2 cellular contexts compared by ENCODE assay signal in the genomic region with DNA sequence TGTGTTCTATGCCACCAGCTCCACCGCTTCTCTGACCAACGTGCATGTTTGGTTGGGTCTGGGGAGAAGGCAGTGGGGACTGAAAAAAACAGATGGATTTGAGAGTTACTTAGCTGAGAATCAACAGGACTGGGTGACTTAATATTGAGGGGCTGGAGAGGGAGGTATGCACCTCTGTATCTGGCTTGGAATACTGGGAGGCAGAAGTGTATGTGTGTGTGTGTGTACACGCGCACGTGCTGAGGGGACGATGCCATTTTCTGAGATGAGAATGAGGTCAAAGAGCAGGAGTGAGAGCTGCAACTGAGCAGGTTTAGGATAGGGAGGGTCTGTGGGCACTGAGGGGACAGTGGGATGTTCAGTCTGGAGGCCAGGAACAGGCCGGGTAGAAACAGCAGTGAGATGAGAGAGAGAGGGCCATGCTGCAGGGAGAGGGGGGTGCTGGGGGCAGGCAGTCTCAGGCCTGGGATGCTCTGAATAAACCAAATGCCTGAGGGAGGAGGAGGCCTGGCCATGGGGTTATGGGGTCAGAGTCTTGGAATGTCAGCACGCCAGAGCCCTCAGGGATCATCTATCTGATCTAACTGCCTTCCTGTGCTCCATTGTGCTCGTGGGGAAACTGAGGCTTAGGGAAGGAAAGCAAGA.
TF ChIP-seq lines count a peak whose summit lies in the region.

No MANE protein-coding gene starts in this region.

TF ChIP-seq in HCT116, 20 proteins besides CTCF, POLR2A, EP300 and RAD21:
- TF ChIP-seq EGR1 (IDR thresholded peaks at IDR 0.05; ENCODE audit: low read depth) (no peak), JUND (IDR thresholded peaks at IDR 0.05) (no peak), CBX3 (IDR thresholded peaks at IDR 0.05; ENCODE audit: low read depth) (no peak), ZNF274 (IDR thresholded peaks at IDR 0.05; ENCODE audit: low read depth, low read length) (no peak), POLR2AphosphoS5 (IDR thresholded peaks at IDR 0.05; ENCODE audit: low read depth, low read length) (no peak), ELF1 (IDR thresholded peaks at IDR 0.05; ENCODE audit: borderline replicate concordance, low read depth) (no peak), EZH2phosphoT487 (IDR thresholded peaks at IDR 0.05; ENCODE audit: borderline replicate concordance) (no peak), EZH2 (IDR thresholded peaks at IDR 0.05) (no peak)
- TF ChIP-seq, protein P1, sequence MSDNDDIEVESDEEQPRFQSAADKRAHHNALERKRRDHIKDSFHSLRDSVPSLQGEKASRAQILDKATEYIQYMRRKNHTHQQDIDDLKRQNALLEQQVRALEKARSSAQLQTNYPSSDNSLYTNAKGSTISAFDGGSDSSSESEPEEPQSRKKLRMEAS (IDR thresholded peaks at IDR 0.05), result no peak
- TF ChIP-seq, protein P2, sequence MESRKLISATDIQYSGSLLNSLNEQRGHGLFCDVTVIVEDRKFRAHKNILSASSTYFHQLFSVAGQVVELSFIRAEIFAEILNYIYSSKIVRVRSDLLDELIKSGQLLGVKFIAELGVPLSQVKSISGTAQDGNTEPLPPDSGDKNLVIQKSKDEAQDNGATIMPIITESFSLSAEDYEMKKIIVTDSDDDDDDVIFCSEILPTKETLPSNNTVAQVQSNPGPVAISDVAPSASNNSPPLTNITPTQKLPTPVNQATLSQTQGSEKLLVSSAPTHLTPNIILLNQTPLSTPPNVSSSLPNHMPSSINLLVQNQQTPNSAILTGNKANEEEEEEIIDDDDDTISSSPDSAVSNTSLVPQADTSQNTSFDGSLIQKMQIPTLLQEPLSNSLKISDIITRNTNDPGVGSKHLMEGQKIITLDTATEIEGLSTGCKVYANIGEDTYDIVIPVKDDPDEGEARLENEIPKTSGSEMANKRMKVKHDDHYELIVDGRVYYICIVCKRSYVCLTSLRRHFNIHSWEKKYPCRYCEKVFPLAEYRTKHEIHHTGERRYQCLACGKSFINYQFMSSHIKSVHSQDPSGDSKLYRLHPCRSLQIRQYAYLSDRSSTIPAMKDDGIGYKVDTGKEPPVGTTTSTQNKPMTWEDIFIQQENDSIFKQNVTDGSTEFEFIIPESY (IDR thresholded peaks at IDR 0.05; ENCODE audit: extremely low read depth, insufficient replicate concordance, low read length), result no peak
TF ChIP-seq in HCT116: peak in this region for 0.

TF ChIP-seq in HepG2, 621 proteins besides CTCF, POLR2A, EP300 and RAD21 (continues in another document):
- TF ChIP-seq, protein P3, sequence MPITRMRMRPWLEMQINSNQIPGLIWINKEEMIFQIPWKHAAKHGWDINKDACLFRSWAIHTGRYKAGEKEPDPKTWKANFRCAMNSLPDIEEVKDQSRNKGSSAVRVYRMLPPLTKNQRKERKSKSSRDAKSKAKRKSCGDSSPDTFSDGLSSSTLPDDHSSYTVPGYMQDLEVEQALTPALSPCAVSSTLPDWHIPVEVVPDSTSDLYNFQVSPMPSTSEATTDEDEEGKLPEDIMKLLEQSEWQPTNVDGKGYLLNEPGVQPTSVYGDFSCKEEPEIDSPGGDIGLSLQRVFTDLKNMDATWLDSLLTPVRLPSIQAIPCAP (CRISPR knock-in tag; IDR thresholded peaks at IDR 0.05; ENCODE audit: low read depth), result no peak
- TF ChIP-seq HOXA3 (CRISPR knock-in tag; IDR thresholded peaks at IDR 0.05) (0 out of 2 replicates have a peak, but pooled peaks have one; percentile 47), ATM (IDR thresholded peaks at IDR 0.05; ENCODE audit: borderline replicate concordance) (no peak), ZNF724P (CRISPR knock-in tag; IDR thresholded peaks at IDR 0.05; ENCODE audit: borderline replicate concordance) (0 out of 2 replicates have a peak, but pooled peaks have one; percentile 28), ZNF510 (CRISPR knock-in tag; IDR thresholded peaks at IDR 0.05; ENCODE audit: low read depth) (no peak), KLF6 (CRISPR knock-in tag; IDR thresholded peaks at IDR 0.05) (no peak), ZNF552 (CRISPR knock-in tag; IDR thresholded peaks at IDR 0.05; ENCODE audit: borderline replicate concordance) (0 out of 2 replicates have a peak, but pooled peaks have one; percentile 22), ZFX (CRISPR knock-in tag; IDR thresholded peaks at IDR 0.05; ENCODE audit: low read depth) (no peak; the same call in 1 of the 2 replicates), GATA4 (IDR thresholded peaks at IDR 0.05; ENCODE audit: borderline replicate concordance, low read depth) (no peak), ZNF703 (CRISPR knock-in tag; IDR thresholded peaks at IDR 0.05; ENCODE audit: borderline replicate concordance) (no peak), HHEX (CRISPR knock-in tag; IDR thresholded peaks at IDR 0.05) (no peak), SRSF9 (IDR thresholded peaks at IDR 0.05; ENCODE audit: borderline replicate concordance, insufficient read depth, low read depth, low read length, poor library complexity, severe bottlenecking) (no peak), PHF21A (CRISPR knock-in tag; IDR thresholded peaks at IDR 0.05) (peak; percentile 16; the same call in 1 of the 2 replicates), MAF1 (CRISPR knock-in tag; IDR thresholded peaks at IDR 0.05; ENCODE audit: borderline replicate concordance) (no peak), ZNF768 (CRISPR knock-in tag; IDR thresholded peaks at IDR 0.05) (no peak), MED1 (CRISPR knock-in tag; IDR thresholded peaks at IDR 0.05) (0 out of 2 replicates have a peak, but pooled peaks have one; percentile 4), PAWR (CRISPR knock-in tag; IDR thresholded peaks at IDR 0.05; ENCODE audit: borderline replicate concordance) (no peak), BRD4 (CRISPR knock-in tag; IDR thresholded peaks at IDR 0.05) (peak; percentile 46; the same call in 1 of the 2 replicates), ZNF550 (CRISPR knock-in tag; IDR thresholded peaks at IDR 0.05; ENCODE audit: borderline replicate concordance) (no peak), ZNF775 (CRISPR knock-in tag; IDR thresholded peaks at IDR 0.05; ENCODE audit: borderline replicate concordance) (no peak), SSRP1 (CRISPR knock-in tag; IDR thresholded peaks at IDR 0.05) (no peak)
- TF ChIP-seq, protein P4, sequence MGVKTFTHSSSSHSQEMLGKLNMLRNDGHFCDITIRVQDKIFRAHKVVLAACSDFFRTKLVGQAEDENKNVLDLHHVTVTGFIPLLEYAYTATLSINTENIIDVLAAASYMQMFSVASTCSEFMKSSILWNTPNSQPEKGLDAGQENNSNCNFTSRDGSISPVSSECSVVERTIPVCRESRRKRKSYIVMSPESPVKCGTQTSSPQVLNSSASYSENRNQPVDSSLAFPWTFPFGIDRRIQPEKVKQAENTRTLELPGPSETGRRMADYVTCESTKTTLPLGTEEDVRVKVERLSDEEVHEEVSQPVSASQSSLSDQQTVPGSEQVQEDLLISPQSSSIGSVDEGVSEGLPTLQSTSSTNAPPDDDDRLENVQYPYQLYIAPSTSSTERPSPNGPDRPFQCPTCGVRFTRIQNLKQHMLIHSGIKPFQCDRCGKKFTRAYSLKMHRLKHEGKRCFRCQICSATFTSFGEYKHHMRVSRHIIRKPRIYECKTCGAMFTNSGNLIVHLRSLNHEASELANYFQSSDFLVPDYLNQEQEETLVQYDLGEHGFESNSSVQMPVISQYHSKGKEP (CRISPR knock-in tag; IDR thresholded peaks at IDR 0.05), result no peak
- TF ChIP-seq, protein P5, sequence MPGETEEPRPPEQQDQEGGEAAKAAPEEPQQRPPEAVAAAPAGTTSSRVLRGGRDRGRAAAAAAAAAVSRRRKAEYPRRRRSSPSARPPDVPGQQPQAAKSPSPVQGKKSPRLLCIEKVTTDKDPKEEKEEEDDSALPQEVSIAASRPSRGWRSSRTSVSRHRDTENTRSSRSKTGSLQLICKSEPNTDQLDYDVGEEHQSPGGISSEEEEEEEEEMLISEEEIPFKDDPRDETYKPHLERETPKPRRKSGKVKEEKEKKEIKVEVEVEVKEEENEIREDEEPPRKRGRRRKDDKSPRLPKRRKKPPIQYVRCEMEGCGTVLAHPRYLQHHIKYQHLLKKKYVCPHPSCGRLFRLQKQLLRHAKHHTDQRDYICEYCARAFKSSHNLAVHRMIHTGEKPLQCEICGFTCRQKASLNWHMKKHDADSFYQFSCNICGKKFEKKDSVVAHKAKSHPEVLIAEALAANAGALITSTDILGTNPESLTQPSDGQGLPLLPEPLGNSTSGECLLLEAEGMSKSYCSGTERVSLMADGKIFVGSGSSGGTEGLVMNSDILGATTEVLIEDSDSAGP (CRISPR knock-in tag; IDR thresholded peaks at IDR 0.05; ENCODE audit: borderline replicate concordance), result peak; percentile 14; the same call in 1 of the 2 replicates
- TF ChIP-seq, protein P6, sequence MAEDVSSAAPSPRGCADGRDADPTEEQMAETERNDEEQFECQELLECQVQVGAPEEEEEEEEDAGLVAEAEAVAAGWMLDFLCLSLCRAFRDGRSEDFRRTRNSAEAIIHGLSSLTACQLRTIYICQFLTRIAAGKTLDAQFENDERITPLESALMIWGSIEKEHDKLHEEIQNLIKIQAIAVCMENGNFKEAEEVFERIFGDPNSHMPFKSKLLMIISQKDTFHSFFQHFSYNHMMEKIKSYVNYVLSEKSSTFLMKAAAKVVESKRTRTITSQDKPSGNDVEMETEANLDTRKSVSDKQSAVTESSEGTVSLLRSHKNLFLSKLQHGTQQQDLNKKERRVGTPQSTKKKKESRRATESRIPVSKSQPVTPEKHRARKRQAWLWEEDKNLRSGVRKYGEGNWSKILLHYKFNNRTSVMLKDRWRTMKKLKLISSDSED (CRISPR knock-in tag; IDR thresholded peaks at IDR 0.05), result no peak
- TF ChIP-seq, protein P7, sequence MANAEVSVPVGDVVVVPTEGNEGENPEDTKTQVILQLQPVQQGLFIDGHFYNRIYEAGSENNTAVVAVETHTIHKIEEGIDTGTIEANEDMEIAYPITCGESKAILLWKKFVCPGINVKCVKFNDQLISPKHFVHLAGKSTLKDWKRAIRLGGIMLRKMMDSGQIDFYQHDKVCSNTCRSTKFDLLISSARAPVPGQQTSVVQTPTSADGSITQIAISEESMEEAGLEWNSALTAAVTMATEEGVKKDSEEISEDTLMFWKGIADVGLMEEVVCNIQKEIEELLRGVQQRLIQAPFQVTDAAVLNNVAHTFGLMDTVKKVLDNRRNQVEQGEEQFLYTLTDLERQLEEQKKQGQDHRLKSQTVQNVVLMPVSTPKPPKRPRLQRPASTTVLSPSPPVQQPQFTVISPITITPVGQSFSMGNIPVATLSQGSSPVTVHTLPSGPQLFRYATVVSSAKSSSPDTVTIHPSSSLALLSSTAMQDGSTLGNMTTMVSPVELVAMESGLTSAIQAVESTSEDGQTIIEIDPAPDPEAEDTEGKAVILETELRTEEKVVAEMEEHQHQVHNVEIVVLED (CRISPR knock-in tag; IDR thresholded peaks at IDR 0.05; ENCODE audit: borderline replicate concordance), result no peak
- TF ChIP-seq, protein P8, sequence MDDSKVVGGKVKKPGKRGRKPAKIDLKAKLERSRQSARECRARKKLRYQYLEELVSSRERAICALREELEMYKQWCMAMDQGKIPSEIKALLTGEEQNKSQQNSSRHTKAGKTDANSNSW (CRISPR knock-in tag; IDR thresholded peaks at IDR 0.05; ENCODE audit: borderline replicate concordance), result no peak
- TF ChIP-seq, protein P9, sequence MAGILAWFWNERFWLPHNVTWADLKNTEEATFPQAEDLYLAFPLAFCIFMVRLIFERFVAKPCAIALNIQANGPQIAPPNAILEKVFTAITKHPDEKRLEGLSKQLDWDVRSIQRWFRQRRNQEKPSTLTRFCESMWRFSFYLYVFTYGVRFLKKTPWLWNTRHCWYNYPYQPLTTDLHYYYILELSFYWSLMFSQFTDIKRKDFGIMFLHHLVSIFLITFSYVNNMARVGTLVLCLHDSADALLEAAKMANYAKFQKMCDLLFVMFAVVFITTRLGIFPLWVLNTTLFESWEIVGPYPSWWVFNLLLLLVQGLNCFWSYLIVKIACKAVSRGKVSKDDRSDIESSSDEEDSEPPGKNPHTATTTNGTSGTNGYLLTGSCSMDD (CRISPR knock-in tag; IDR thresholded peaks at IDR 0.05), result no peak
- TF ChIP-seq, protein P10, sequence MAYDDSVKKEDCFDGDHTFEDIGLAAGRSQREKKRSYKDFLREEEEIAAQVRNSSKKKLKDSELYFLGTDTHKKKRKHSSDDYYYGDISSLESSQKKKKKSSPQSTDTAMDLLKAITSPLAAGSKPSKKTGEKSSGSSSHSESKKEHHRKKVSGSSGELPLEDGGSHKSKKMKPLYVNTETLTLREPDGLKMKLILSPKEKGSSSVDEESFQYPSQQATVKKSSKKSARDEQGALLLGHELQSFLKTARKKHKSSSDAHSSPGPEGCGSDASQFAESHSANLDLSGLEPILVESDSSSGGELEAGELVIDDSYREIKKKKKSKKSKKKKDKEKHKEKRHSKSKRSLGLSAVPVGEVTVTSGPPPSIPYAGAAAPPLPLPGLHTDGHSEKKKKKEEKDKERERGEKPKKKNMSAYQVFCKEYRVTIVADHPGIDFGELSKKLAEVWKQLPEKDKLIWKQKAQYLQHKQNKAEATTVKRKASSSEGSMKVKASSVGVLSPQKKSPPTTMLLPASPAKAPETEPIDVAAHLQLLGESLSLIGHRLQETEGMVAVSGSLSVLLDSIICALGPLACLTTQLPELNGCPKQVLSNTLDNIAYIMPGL (CRISPR knock-in tag; IDR thresholded peaks at IDR 0.05; ENCODE audit: borderline replicate concordance in 1 of 2, low read depth in 1 of 2), result no peak
- TF ChIP-seq, protein P11, sequence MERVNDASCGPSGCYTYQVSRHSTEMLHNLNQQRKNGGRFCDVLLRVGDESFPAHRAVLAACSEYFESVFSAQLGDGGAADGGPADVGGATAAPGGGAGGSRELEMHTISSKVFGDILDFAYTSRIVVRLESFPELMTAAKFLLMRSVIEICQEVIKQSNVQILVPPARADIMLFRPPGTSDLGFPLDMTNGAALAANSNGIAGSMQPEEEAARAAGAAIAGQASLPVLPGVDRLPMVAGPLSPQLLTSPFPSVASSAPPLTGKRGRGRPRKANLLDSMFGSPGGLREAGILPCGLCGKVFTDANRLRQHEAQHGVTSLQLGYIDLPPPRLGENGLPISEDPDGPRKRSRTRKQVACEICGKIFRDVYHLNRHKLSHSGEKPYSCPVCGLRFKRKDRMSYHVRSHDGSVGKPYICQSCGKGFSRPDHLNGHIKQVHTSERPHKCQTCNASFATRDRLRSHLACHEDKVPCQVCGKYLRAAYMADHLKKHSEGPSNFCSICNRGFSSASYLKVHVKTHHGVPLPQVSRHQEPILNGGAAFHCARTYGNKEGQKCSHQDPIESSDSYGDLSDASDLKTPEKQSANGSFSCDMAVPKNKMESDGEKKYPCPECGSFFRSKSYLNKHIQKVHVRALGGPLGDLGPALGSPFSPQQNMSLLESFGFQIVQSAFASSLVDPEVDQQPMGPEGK (CRISPR knock-in tag; IDR thresholded peaks at IDR 0.05), result peak; percentile 60
- TF ChIP-seq, protein P12, sequence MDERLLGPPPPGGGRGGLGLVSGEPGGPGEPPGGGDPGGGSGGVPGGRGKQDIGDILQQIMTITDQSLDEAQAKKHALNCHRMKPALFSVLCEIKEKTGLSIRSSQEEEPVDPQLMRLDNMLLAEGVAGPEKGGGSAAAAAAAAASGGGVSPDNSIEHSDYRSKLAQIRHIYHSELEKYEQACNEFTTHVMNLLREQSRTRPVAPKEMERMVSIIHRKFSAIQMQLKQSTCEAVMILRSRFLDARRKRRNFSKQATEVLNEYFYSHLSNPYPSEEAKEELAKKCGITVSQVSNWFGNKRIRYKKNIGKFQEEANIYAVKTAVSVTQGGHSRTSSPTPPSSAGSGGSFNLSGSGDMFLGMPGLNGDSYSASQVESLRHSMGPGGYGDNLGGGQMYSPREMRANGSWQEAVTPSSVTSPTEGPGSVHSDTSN (CRISPR knock-in tag; IDR thresholded peaks at IDR 0.05), result no peak
